In the genomic region with DNA sequence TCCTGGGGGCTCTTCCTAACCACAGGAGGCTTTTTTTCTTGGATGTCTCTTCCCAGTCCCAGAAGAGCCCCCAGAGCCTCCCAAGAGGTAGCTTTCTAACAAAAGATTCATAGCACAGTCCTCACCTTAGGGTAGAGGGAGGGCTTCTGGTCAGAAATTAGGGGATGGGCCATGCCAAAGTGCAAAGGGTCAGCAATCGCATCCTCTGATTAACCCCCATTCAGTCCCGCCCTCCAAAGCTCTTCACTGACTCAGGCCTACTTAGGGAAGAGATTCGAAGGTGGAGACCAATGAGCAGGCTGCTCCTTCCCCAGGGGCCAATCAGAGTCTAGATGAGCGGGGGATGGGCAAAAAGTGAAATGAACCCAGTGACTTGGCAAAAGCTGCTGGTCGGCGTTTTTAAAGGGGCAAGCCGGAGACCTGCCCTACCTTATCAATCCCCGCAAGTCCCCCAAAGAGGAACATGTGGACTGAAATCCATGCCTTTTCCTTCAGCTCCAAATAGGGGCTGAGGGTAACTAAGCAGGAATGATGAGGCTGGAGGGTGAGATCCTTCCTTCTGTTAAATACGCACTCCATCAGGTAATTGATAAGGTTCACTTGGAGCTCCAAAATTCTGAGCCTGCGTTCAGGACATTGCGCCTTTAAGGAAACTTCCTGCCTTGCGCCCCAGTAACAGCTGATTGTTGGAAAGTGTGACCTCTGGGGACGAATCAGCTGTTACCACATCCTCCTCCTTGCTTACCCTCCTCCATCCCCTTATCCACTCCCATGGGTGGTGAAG, we compare ENCODE assay signal across 8 cellular contexts. TPM values are rescaled to one million over a fixed set of nuclear protein-coding genes. Genes with fewer than 3 reads are reported as not detected.
A peak's percentile ranks its signal among the peaks of the same experiment; 100 is the strongest.
DNase-seq lines count a peak whose midpoint lies in the region; ATAC-seq and TF ChIP-seq lines count a peak whose summit lies in the region.

No MANE protein-coding gene starts in this region.

- H3K9ac ChIP-seq in HUES64 (ENCODE audit: low read depth, low read length) (peak overlapping the region; percentile 94), OCI-LY1 (ENCODE audit: low read length) (peak overlapping the region; percentile 84)

- H3K36me3 ChIP-seq in Caco-2 (ENCODE audit: control insufficient read depth, insufficient read depth, low read length) (peaks cover 5% of the 10 kb centered on the region), HUES64 (ENCODE audit: insufficient read depth, low read length) (peaks cover 15% of the 10 kb centered on the region; the same call in 1 of the 2 replicates), OCI-LY1 (ENCODE audit: insufficient read depth, low read length) (no peaks in the 10 kb centered on the region)

- H3K4me1 ChIP-seq in Caco-2 (peaks cover 22% of the 10 kb centered on the region), HUES64 (ENCODE audit: insufficient read depth, low read length) (peaks cover 19% of the 10 kb centered on the region; the same call in 1 of the 2 replicates), OCI-LY1 (ENCODE audit: insufficient read depth, low read length, severe bottlenecking) (peaks cover 40% of the 10 kb centered on the region)

- H3K27ac Mint-ChIP-seq in Caco-2 (ENCODE audit: unreplicated experiment), result peak overlapping the region; percentile 99

- H3K27me3 ChIP-seq in Caco-2 (replicated peaks; ENCODE audit: control insufficient read depth, insufficient read depth, low read length) (no peaks in the 10 kb centered on the region), HUES64 (ENCODE audit: insufficient read depth, low read length) (no peaks in the 10 kb centered on the region), OCI-LY1 (ENCODE audit: insufficient read depth, low read length) (no peaks in the 10 kb centered on the region; the same call in 1 of the 2 replicates)

- no peaks in the 10 kb centered on the region for H4K20me1 ChIP-seq in OCI-LY1 (ENCODE audit: insufficient read depth, low read length)

- H3K9me2 ChIP-seq in OCI-LY1 (ENCODE audit: low read depth, low read length), result no peaks in the 10 kb centered on the region

- peak overlapping the region; percentile 56 for H3K4me3 ChIP-seq in Caco-2 (ENCODE audit: low read depth, low read length)
- H3K4me3 ChIP-seq in HUES64 (ENCODE audit: low read length), result peak overlapping the region; percentile 74
- peak overlapping the region; percentile 72 for H3K4me3 ChIP-seq in OCI-LY1 (ENCODE audit: low read depth, low read length, poor library complexity, severe bottlenecking)

- peak overlapping the region; percentile 99 for H3K27ac ChIP-seq in HUES64 (ENCODE audit: low read depth, low read length)
- H3K27ac ChIP-seq in OCI-LY1 (ENCODE audit: low read depth, low read length, poor library complexity, severe bottlenecking), result peak overlapping the region; percentile 92

- H2AFZ ChIP-seq in OCI-LY1 (ENCODE audit: low read length), result no peak overlapping the region

- peak overlapping the region; percentile 94 for H3K4me2 ChIP-seq in OCI-LY1 (ENCODE audit: low read length)

- peaks cover 57% of the 10 kb centered on the region for H3K36me3 Mint-ChIP-seq in Caco-2 (ENCODE audit: insufficient read depth, unreplicated experiment)

- peaks cover 31% of the 10 kb centered on the region for H3K4me1 Mint-ChIP-seq in Caco-2 (ENCODE audit: low read depth, unreplicated experiment)

- DNase-seq in Caco-2, result peak; percentile 98 to 99
- peak; percentile 85 for DNase-seq in activated CD8-positive, alpha-beta memory T cell treated with anti-CD3 and anti-CD28 coated beads, Interleukin-2, amount 50 U/mL, for 48 hours
- DNase-seq in epidermal melanocyte (ENCODE audit: insufficient read length, low spot score), result peak; percentile 99
- DNase-seq in midbrain (lab: John Stamatoyannopoulos, UW), result peak; percentile 94
- peak; percentile 58 to 82 for DNase-seq in stimulated activated CD8-positive, alpha-beta memory T cell treated with anti-CD3 and anti-CD28 coated beads, Interleukin-15, amount 100 ng/mL, for 4 hours (ENCODE audit: low read depth in 2 of 2)

- BruUV-seq in Caco-2 (replicated peaks; lab: Mats Ljungman, UMichigan), result no TSS peak

- H3K27me3 Mint-ChIP-seq in Caco-2 (ENCODE audit: insufficient read depth, unreplicated experiment), result no peaks in the 10 kb centered on the region

- peak overlapping the region; percentile 85 for H3K4me3 Mint-ChIP-seq in Caco-2 (ENCODE audit: unreplicated experiment)

- peak; percentile 35 for ATAC-seq in GM21381 (IDR thresholded peaks at IDR 0.05; ENCODE audit: unreplicated experiment)

- under 1% methylated on average over 13 of the region's 13 CpGs for WGBS in HUES64

- no peaks in the 10 kb centered on the region for H3K79me2 ChIP-seq in OCI-LY1 (ENCODE audit: insufficient read depth, low read length)

- POLR2A ChIA-PET in Caco-2 (lab: Charles Lee), result interaction anchor here (0.5 to 3.4 kb wide), 34 partner anchors 7 to 587 kb away, joined by 3 to 81 read pairs (median 4); a partner anchor contains a TSS

- TF ChIP-seq CTCF in Caco-2 (IDR thresholded peaks at IDR 0.05; ENCODE audit: insufficient read depth in 1 of 2, low read depth in 1 of 2, low read length in 1 of 2, severe bottlenecking in 1 of 2, unreplicated experiment in 1 of 2) (no peak), OCI-LY1 (IDR thresholded peaks at IDR 0.05; ENCODE audit: low read length) (no peak)

- intact Hi-C loops in Caco-2 (cut with micrococcal nuclease; ENCODE audit: unreplicated experiment), result loop anchor here (2.0 to 10.0 kb wide), 2 partner anchors 54 to 148 kb away; no protein-coding TSS in a partner anchor

- H3K9me3 ChIP-seq in Caco-2 (no peaks in the 10 kb centered on the region), HUES64 (ENCODE audit: insufficient read depth, low read depth, low read length) (no peaks in the 10 kb centered on the region), OCI-LY1 (ENCODE audit: low read length) (no peaks in the 10 kb centered on the region)

- CTCF ChIA-PET in Caco-2 (lab: Charles Lee), result interaction anchor here (0.6 to 2.2 kb wide), 14 partner anchors 9 to 744 kb away, joined by 3 to 19 read pairs (median 6); a partner anchor contains a TSS

- H3F3A ChIP-seq in OCI-LY1 (ENCODE audit: insufficient read depth, low read length), result no peaks in the 10 kb centered on the region; the same call in 1 of the 2 replicates

- no peaks in the 10 kb centered on the region for H3K9me3 Mint-ChIP-seq in Caco-2 (ENCODE audit: unreplicated experiment)

RNA-seq across cellular contexts. Expression of a gene that starts 6.9 kb away (rescaled TPM):
- 10.1 and 12.0 TPM in 2 replicates for total RNA-seq in Caco-2 (2022)
- 0.15 TPM for polyA plus RNA-seq in HUES64 (2013, experiment 1 of 2)
- polyA plus RNA-seq in HUES64 (2013, experiment 2 of 2), result 0.32 TPM

RNA-seq across cellular contexts. Expression of a gene that starts 7.4 kb away (rescaled TPM):
- 24.8 and 26.6 TPM in 2 replicates for total RNA-seq in Caco-2 (2022)
- 8.6 TPM for polyA plus RNA-seq in HUES64 (2013, experiment 1 of 2)
- 5.3 TPM for polyA plus RNA-seq in HUES64 (2013, experiment 2 of 2)

RNA-seq across cellular contexts. Expression of a gene that starts 25.6 kb away (rescaled TPM):
- total RNA-seq in Caco-2 (2022), result 59.9 and 63.8 TPM in 2 replicates
- 1.0 TPM for polyA plus RNA-seq in HUES64 (2013, experiment 1 of 2)
- polyA plus RNA-seq in HUES64 (2013, experiment 2 of 2), result 1.1 TPM

RNA-seq across cellular contexts. Expression of a gene that starts 32.4 kb away (rescaled TPM):
- total RNA-seq in Caco-2 (2022), result 398 and 430 TPM in 2 replicates
- 180 TPM for polyA plus RNA-seq in HUES64 (2013, experiment 1 of 2)
- polyA plus RNA-seq in HUES64 (2013, experiment 2 of 2), result 184 TPM

RNA-seq across cellular contexts. Expression of a gene that starts 44.8 kb away (rescaled TPM):
- 36.3 and 38.4 TPM in 2 replicates for total RNA-seq in Caco-2 (2022)
- polyA plus RNA-seq in HUES64 (2013, experiment 1 of 2), result 22.2 TPM
- 24.5 TPM for polyA plus RNA-seq in HUES64 (2013, experiment 2 of 2)

Comparison
In these comparisons a context has a peak if more than half of its experiments do, and no peak if none do; other contexts are left out.
1. Peak in every context shown above with its lines: DNase-seq, ATAC-seq, H3K4me3 ChIP-seq and H3K27ac ChIP-seq.